ENCODE assay signal across 21 cellular contexts in the genomic region with DNA sequence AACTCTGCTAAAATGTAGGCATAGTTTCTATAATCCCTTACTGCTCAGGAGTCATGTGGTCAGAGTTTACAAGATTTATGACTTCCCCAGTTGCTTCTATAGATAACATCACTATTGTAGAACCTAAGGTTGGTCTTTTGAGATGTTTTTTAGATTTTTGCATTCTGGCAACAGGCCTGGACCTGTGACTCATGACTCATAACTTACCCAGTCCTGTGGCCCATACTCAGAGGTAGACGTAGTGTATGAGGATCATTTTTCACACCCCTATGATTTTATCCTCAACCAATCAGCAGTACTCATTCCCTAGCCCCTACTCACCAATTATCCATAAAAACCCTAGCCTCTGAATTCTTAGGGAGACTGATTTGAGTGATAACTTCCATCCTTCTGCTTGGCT.
DNase-seq lines count a peak whose midpoint lies in the region; ATAC-seq and TF ChIP-seq lines count a peak whose summit lies in the region.
"Had no signal": no experiment of that assay in that cellular context is flagged by ENCODE, and none has a peak within 500 bp of the region (broad histone marks: within the 10 kb centered on the region; RNA-seq: fewer than 3 reads in every experiment).

No MANE protein-coding gene starts in this region.

- intact Hi-C loops in IMR-90 (cut with micrococcal nuclease) (no loop called here), posterior vena cava (cut with DNase I) (no loop called here)
- intact Hi-C loops in naive thymus-derived CD4-positive, alpha-beta T cell (cut with micrococcal nuclease), result no loop called here

- DNase-seq in EL (peak; percentile 81), IMR-90 (peak; percentile 20), T1000 (lab: John Stamatoyannopoulos, UW) (peak; percentile 50), fibroblast of the aortic adventitia (ENCODE audit: low read depth) (peak; percentile 76), posterior vena cava (ENCODE audit: low spot score) (no peak), HuH-7 (ENCODE audit: low spot score) (no peak), DMS153 (lab: John Stamatoyannopoulos, UW) (no peak)
- no peak for DNase-seq in naive thymus-derived CD4-positive, alpha-beta T cell
- DNase-seq: activated CD4-positive, alpha-beta T cell treated with anti-CD3 and anti-CD28 coated beads for 36 hours; Caco-2; endodermal cell; foreskin melanocyte; GDM1; Kasumi-1; kidney glomerular epithelial cell; NCI-H1694 treated with DMSO at 0.1 percent for 48 hours; NCI-H446 treated with DMSO at 0.1 percent for 48 hours; nephron progenitor cell; psoas muscle had no signal

- H2BK120ac ChIP-seq in IMR-90 (ENCODE audit: low read depth, low read length), result no peak overlapping the region

- no peak overlapping the region for H3K4ac ChIP-seq in IMR-90 (ENCODE audit: low read depth, low read length)

- H3K9ac ChIP-seq in IMR-90 (ENCODE audit: low read depth, low read length), result no peak overlapping the region

- no peaks in the 10 kb centered on the region for H3K4me1 Mint-ChIP-seq in naive thymus-derived CD4-positive, alpha-beta T cell
- H3K4me1 Mint-ChIP-seq: activated CD4-positive, alpha-beta T cell treated with anti-CD3 and anti-CD28 coated beads for 36 hours; central memory CD8-positive, alpha-beta T cell; endodermal cell; nephron progenitor cell had no signal

- no peak overlapping the region for H3K27ac ChIP-seq in IMR-90 (ENCODE audit: insufficient read depth, low read length)
- H3K27ac ChIP-seq in naive thymus-derived CD4-positive, alpha-beta T cell (ENCODE audit: low read depth, low read length), result no peak overlapping the region
- H3K27ac ChIP-seq: psoas muscle had no signal

- H3K9me3 ChIP-seq in IMR-90 (ENCODE audit: control insufficient read depth, insufficient read depth, low read length), result peaks cover 11% of the 10 kb centered on the region
- H3K9me3 ChIP-seq in naive thymus-derived CD4-positive, alpha-beta T cell (ENCODE audit: control insufficient read depth in 2 of 3, low read length in 3 of 3), result peaks cover 0 to 3% (median 0%) of the 10 kb centered on the region in 3 experiments
- H3K9me3 ChIP-seq: psoas muscle had no signal

- H2AFZ ChIP-seq in IMR-90 (replicated peaks; ENCODE audit: low read length, poor library complexity), result no peak overlapping the region

- no peak overlapping the region for H3K14ac ChIP-seq in IMR-90 (replicated peaks; ENCODE audit: low read depth, low read length)

- no peaks in the 10 kb centered on the region for H4K20me1 ChIP-seq in IMR-90 (ENCODE audit: insufficient read depth, low read length)

- CTCF ChIA-PET in IMR-90 (lab: Yijun Ruan, JAX), result no interaction called here
- CTCF ChIA-PET in naive thymus-derived CD4-positive, alpha-beta T cell (lab: Charles Lee), result no interaction called here

- H3K27me3 Mint-ChIP-seq in naive thymus-derived CD4-positive, alpha-beta T cell, result peaks cover 0 to 8% (median 0%) of the 10 kb centered on the region in 5 donors
- H3K27me3 Mint-ChIP-seq: activated CD4-positive, alpha-beta T cell treated with anti-CD3 and anti-CD28 coated beads for 36 hours; central memory CD8-positive, alpha-beta T cell had no signal

- POLR2A ChIA-PET in IMR-90 (lab: Charles Lee; ENCODE audit: unreplicated experiment), result interaction anchor here (0.7 kb wide), 1 partner anchor 28 kb away, joined by 7 read pairs; no protein-coding TSS in a partner anchor
- POLR2A ChIA-PET in naive thymus-derived CD4-positive, alpha-beta T cell (lab: Charles Lee), result no interaction called here

- H3K27me3 ChIP-seq in IMR-90 (ENCODE audit: control insufficient read depth, insufficient read depth, low read length), result no peaks in the 10 kb centered on the region
- no peaks in the 10 kb centered on the region for H3K27me3 ChIP-seq in naive thymus-derived CD4-positive, alpha-beta T cell (ENCODE audit: control insufficient read depth in 2 of 2, insufficient read depth in 2 of 2, low read length in 2 of 2)

- H3K4me2 ChIP-seq in IMR-90 (ENCODE audit: low read depth, low read length), result no peak overlapping the region
- H3K4me2 ChIP-seq: smooth muscle cell had no signal

- TF ChIP-seq CTCF in IMR-90 (conservative IDR thresholded peaks at IDR 0.05; ENCODE audit: low read depth, low read length) (no peak), fibroblast of the aortic adventitia (IDR thresholded peaks at IDR 0.05; ENCODE audit: insufficient read depth, low read length) (no peak)

- H3K36me3 Mint-ChIP-seq in naive thymus-derived CD4-positive, alpha-beta T cell, result peaks cover 0 to 8% (median 0%) of the 10 kb centered on the region in 5 donors

- H3K9me1 ChIP-seq in IMR-90 (ENCODE audit: insufficient read depth, low read length), result peaks cover 3% of the 10 kb centered on the region; the same call in 1 of the 2 replicates

- H3K36me3 ChIP-seq in IMR-90 (ENCODE audit: control insufficient read depth, insufficient read depth, low read length), result no peaks in the 10 kb centered on the region
- H3K36me3 ChIP-seq in naive thymus-derived CD4-positive, alpha-beta T cell (ENCODE audit: control insufficient read depth in 2 of 3, insufficient read depth in 3 of 3, low read length in 3 of 3), result no peaks in the 10 kb centered on the region

- no peak overlapping the region for H2BK5ac ChIP-seq in IMR-90 (ENCODE audit: low read depth, low read length, poor library complexity, severe bottlenecking)

- H2BK20ac ChIP-seq in IMR-90 (ENCODE audit: low read depth, low read length), result no peak overlapping the region

- H4K8ac ChIP-seq in IMR-90 (ENCODE audit: low read depth in 2 of 2, low read length in 2 of 2), result no peak overlapping the region

- H3K79me1 ChIP-seq in IMR-90 (ENCODE audit: low read depth in 1 of 2, low read length in 2 of 2), result no peaks in the 10 kb centered on the region

- H2AK9ac ChIP-seq in IMR-90 (replicated peaks; ENCODE audit: low read depth, low read length, poor library complexity), result no peak overlapping the region

- no CpG with 5 or more reads among the region's 1 CpG for WGBS in IMR-90 (ENCODE audit: extremely low coverage in 2 of 2, insufficient read length in 1 of 2), 2 experiments

- in situ Hi-C loops in IMR-90 (cut with MboI; ENCODE audit: low sequenced_read_pairs), result no loop called here

- TF ChIP-seq RAD21 in IMR-90 (IDR thresholded peaks at IDR 0.05; ENCODE audit: low read length), result no peak

- no peak overlapping the region for H3K4me3 Mint-ChIP-seq in naive thymus-derived CD4-positive, alpha-beta T cell
- H3K4me3 Mint-ChIP-seq: activated CD4-positive, alpha-beta T cell treated with anti-CD3 and anti-CD28 coated beads for 36 hours; central memory CD8-positive, alpha-beta T cell; endodermal cell; nephron progenitor cell had no signal

- no peak overlapping the region for H3K18ac ChIP-seq in IMR-90 (ENCODE audit: low read depth, low read length)

- no peak for ATAC-seq in IMR-90 (ENCODE audit: low read depth)
- ATAC-seq in naive thymus-derived CD4-positive, alpha-beta T cell, result no peak
- ATAC-seq: activated CD4-positive, alpha-beta T cell treated with anti-CD3 and anti-CD28 coated beads for 36 hours; psoas muscle had no signal

- H3K9me3 Mint-ChIP-seq in naive thymus-derived CD4-positive, alpha-beta T cell, result peaks cover 0 to 22% (median 5%) of the 10 kb centered on the region in 11 donors

- H2AK5ac ChIP-seq in IMR-90 (ENCODE audit: low read depth, low read length), result no peak overlapping the region

- H3K4me3 ChIP-seq in IMR-90 (ENCODE audit: insufficient read depth, low read depth, low read length) (no peak overlapping the region), fibroblast of the aortic adventitia (ENCODE audit: low read depth, low read length) (no peak overlapping the region)
- no peak overlapping the region for H3K4me3 ChIP-seq in naive thymus-derived CD4-positive, alpha-beta T cell (ENCODE audit: low read length)
- H3K4me3 ChIP-seq: psoas muscle, smooth muscle cell had no signal

- TF ChIP-seq POLR2A in IMR-90 (IDR thresholded peaks at IDR 0.05; ENCODE audit: low read depth, low read length), result no peak

- H4K5ac ChIP-seq in IMR-90 (ENCODE audit: low read depth, low read length), result no peak overlapping the region

- no peak overlapping the region for H2BK15ac ChIP-seq in IMR-90 (ENCODE audit: low read depth, low read length)

- no TSS peak for BruUV-seq in IMR-90 (replicated peaks; lab: Mats Ljungman, UMichigan)

- H3K4me1 ChIP-seq in IMR-90 (ENCODE audit: control insufficient read depth, insufficient read depth, low read length), result peaks cover 1% of the 10 kb centered on the region; the same call in 1 of the 2 replicates
- H3K4me1 ChIP-seq in naive thymus-derived CD4-positive, alpha-beta T cell (ENCODE audit: control insufficient read depth in 2 of 2, insufficient read depth in 2 of 2, low read length in 2 of 2), result no peaks in the 10 kb centered on the region
- H3K4me1 ChIP-seq: Caco-2, psoas muscle had no signal

- H4K91ac ChIP-seq in IMR-90 (ENCODE audit: insufficient read depth, low read depth, low read length), result no peak overlapping the region

- no peak overlapping the region for H3K56ac ChIP-seq in IMR-90 (ENCODE audit: extremely low read depth, insufficient read depth, low read length)

- H3K27ac Mint-ChIP-seq in naive thymus-derived CD4-positive, alpha-beta T cell, result no peak overlapping the region
- H3K27ac Mint-ChIP-seq: activated CD4-positive, alpha-beta T cell treated with anti-CD3 and anti-CD28 coated beads for 36 hours; endodermal cell; nephron progenitor cell had no signal

- dilution Hi-C loops in IMR-90 (cut with HindIII; ENCODE audit: low sequenced_read_pairs, unreplicated experiment), result no loop called here

- H3K23ac ChIP-seq in IMR-90 (ENCODE audit: low read depth, low read length), result no peak overlapping the region

TF ChIP-seq in IMR-90, 13 proteins besides CTCF, POLR2A, EP300 and RAD21 (continues in another document):
- TF ChIP-seq FOS (IDR thresholded peaks at IDR 0.05; ENCODE audit: low read depth, low read length), result no peak
- TF ChIP-seq, protein P1, sequence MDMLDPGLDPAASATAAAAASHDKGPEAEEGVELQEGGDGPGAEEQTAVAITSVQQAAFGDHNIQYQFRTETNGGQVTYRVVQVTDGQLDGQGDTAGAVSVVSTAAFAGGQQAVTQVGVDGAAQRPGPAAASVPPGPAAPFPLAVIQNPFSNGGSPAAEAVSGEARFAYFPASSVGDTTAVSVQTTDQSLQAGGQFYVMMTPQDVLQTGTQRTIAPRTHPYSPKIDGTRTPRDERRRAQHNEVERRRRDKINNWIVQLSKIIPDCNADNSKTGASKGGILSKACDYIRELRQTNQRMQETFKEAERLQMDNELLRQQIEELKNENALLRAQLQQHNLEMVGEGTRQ (IDR thresholded peaks at IDR 0.05; ENCODE audit: low read depth, low read length), result no peak
- TF ChIP-seq SMC3 (IDR thresholded peaks at IDR 0.05; ENCODE audit: low read depth, low read length), result no peak
- no peak for TF ChIP-seq MAZ (IDR thresholded peaks at IDR 0.05; ENCODE audit: borderline replicate concordance, low read depth, low read length)

Comparison
In these comparisons a context has a peak if more than half of its experiments do, and no peak if none do; other contexts are left out.
1. DNase-seq: peak in EL (single experiment), IMR-90 (single experiment), T1000 (single experiment) and fibroblast of the aortic adventitia (single experiment); none in posterior vena cava (single experiment), naive thymus-derived CD4-positive, alpha-beta T cell (0 of 9), HuH-7 (single experiment) and DMS153 (single experiment).